Comparison of ENCODE assay signal across 1 cellular context in the genomic region with DNA sequence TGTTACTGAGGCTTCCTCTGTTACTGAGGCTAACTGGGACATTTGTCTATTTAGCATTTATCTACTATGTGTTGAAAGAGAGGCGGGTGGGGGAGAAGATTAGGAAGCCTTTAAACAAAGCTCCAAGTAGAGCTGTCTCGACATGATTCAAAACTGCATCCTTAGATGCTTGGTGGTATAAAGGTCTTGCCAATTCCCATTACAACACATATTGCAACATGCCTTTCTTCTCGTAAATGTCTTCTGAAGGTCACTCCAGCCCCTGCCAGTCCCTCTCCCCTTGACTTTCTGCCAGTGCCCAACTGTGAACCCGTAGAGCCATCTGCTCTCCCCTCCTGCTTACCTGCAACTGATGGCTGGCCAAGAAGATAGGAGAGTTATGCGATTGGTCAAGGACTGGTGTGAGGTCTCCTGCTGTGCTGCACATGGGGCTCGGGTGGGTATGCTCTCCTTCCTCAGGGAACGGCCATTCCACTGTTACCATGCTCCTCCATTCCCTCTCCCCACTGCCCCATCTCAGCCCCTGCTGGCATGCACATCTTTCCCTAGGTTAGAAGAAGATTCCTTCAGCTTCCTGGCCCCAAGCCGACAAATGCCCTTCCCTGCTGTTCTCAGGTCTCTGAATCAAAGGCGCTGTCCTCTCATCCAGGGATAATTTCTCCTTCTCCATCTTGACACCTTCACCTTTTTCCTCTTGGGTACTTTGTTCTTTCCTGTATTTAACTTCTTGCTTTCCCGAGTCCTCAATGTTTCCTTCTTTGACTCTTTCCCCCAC.
TF ChIP-seq lines count a peak whose summit lies in the region.

No MANE protein-coding gene starts in this region.

TF ChIP-seq in K562, 482 proteins besides CTCF, POLR2A, EP300 and RAD21:
- TF ChIP-seq, protein P1, sequence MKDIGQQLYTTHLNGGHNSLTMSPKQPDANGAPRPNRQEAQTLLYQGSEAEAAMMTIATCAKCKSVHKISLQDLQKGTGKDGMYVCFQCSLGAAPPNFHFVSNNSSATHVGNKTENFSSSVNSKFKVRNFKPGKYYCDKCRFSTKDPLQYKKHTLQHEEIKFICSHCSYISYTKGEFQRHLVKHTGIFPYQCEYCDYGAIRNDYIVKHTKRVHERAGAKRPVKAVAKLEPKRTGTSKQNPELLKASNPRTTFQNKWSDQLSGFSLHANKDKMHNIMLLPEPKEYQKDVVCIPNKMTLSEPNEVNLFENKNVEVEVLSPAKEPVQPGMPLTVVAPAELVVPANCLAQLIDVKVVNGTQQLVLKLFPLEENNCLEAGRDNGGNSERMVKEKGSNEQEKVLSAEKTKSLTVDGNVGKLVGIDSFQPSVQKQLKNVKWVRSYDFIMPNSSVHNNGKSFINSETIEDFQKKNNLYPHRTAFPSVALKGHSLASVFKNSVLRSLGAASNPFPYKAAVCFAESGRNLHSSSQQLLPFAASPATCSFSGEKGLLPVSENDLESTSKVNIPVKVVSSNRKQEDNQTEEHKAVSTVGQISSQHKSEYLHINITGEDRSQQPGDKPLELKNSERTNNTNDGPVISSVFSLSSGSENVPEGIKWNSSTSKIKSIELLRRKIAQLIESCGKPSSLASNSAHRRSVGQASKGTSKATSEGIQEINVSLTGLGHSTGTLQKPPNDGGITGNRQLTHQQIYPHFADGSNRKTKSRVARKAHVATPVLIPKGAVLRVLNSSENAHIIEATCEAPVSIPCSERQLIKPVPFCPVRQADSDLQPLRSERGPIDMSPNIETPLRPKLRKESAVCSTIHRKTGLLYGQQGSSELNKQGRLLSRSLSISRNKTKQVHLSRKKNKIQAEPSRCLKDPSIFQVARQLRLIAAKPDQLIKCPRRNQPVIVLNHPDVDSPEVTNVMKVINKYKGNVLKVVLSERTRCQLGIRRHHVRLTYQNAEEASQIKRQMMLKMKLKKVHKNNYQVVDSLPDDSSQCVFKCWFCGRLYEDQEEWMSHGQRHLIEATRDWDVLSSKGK (CRISPR knock-in tag; IDR thresholded peaks at IDR 0.05) = no peak
- TF ChIP-seq, protein P2, sequence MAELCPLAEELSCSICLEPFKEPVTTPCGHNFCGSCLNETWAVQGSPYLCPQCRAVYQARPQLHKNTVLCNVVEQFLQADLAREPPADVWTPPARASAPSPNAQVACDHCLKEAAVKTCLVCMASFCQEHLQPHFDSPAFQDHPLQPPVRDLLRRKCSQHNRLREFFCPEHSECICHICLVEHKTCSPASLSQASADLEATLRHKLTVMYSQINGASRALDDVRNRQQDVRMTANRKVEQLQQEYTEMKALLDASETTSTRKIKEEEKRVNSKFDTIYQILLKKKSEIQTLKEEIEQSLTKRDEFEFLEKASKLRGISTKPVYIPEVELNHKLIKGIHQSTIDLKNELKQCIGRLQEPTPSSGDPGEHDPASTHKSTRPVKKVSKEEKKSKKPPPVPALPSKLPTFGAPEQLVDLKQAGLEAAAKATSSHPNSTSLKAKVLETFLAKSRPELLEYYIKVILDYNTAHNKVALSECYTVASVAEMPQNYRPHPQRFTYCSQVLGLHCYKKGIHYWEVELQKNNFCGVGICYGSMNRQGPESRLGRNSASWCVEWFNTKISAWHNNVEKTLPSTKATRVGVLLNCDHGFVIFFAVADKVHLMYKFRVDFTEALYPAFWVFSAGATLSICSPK (IDR thresholded peaks at IDR 0.05; ENCODE audit: borderline replicate concordance) = no peak
- TF ChIP-seq PHF21A (IDR thresholded peaks at IDR 0.05; ENCODE audit: borderline replicate concordance, low read depth) = no peak
